In the genomic region with DNA sequence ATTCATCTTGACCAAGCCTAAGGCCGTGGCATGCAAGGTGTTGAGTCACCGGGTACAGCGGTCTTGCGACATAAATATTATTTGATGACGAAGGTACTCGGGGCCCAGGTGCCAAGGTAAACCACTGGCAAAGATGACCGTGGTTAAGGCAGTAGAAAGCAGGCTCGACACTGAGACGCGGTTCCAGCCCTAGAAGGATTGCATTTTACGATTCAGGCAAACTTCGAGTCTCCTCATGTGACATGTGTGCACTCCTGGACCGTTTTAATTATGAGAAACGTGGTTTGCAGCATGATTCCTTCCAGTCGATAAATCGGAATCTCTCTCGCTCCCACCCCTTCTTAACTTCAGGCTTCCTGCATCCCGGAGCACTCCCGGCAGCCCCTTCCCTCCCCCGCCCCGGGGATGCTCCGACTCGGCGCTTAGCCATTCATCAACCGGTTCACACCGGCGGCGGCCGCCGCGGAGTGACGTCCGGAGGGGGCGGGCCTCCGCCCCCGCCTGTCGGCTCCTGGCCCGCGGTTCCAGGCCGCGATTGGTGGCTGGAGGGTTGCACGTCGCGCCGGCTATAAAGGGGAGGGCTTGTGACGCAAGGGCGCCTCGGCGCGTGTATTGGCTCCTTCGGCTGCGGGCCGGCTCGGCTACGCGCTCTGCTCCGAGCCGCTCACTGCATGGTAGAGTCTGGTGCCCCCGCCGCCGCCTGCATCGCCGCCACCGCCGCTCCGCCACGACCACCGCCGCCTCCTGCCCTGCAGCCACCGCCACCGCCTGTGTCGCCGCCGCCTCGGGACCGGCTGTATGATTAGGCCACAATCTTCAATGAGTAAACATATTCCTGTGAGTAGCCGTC, we compare ENCODE assay signal across 8 cellular contexts. TPM values are rescaled to one million over a fixed set of nuclear protein-coding genes. Genes with fewer than 3 reads are reported as not detected.
A peak's percentile ranks its signal among the peaks of the same experiment; 100 is the strongest.
DNase-seq lines count a peak whose midpoint lies in the region; ATAC-seq and TF ChIP-seq lines count a peak whose summit lies in the region.

TSS of gene LOC128125822 (plus strand) at position 598 of the 850 bp plus-strand sequence.
TSS of gene PTP4A1 (plus strand) at position 598 of the 850 bp plus-strand sequence. CDS start 4,401 bp downstream, outside the sequence.

- H3K4me3 ChIP-seq in epithelial cell of proximal tubule (ENCODE audit: low read depth, low read length): peak within 1 kb of the TSS; percentile 85

- H3K27me3 Mint-ChIP-seq in IgD-negative memory B cell: no peaks in the 10 kb centered on the region

- TF ChIP-seq CTCF in epithelial cell of proximal tubule (conservative IDR thresholded peaks at IDR 0.05; ENCODE audit: low read depth, low read length): no peak

- ATAC-seq in GM21529 (IDR thresholded peaks at IDR 0.05; ENCODE audit: unreplicated experiment): peak; percentile 86

- peaks cover 9% of the 10 kb centered on the region for H3K36me3 Mint-ChIP-seq in IgD-negative memory B cell

- no peaks in the 10 kb centered on the region for H3K9me3 Mint-ChIP-seq in IgD-negative memory B cell

- DNase-seq in DMS 273 treated with DMSO at 0.1 percent for 48 hours (lab: John Stamatoyannopoulos, UW) (peak; percentile 89), OCI-M2 (lab: John Stamatoyannopoulos, UW; ENCODE audit: unreplicated experiment) (peak; percentile 80), activated T-cell treated with anti-CD3 and anti-CD28 coated beads for 48 hours (ENCODE audit: low read depth) (peak; percentile 96), epithelial cell of proximal tubule (ENCODE audit: low read depth) (peak; percentile 79), mucosa of gallbladder (ENCODE audit: low spot score) (peak; percentile 98)
- DNase-seq in stimulated activated CD8-positive, alpha-beta memory T cell treated with anti-CD3 and anti-CD28 coated beads, Interleukin-4, amount 100 ng/mL, for 4 hours (ENCODE audit: low read depth in 2 of 2, low spot score in 1 of 2): peak; percentile 89 to 95

- H3K27ac Mint-ChIP-seq in IgD-negative memory B cell: peak within 1 kb of the TSS; percentile 99

- peaks cover 17 to 24% (median 17%) of the 10 kb centered on the region in 3 donors for H3K4me1 Mint-ChIP-seq in IgD-negative memory B cell

- H3K4me3 Mint-ChIP-seq in IgD-negative memory B cell: peak within 1 kb of the TSS; percentile 93 to 96 (median 94)

RNA-seq across cellular contexts. Expression of gene PTP4A1, which starts in this region (rescaled TPM):
- 69.5 TPM for polyA plus RNA-seq in IgD-negative memory B cell
- total RNA-seq in epithelial cell of proximal tubule (10.9 and 17.4 TPM in 2 replicates), mucosa of gallbladder (64.5 TPM)

Comparison
In these comparisons a context has a peak if more than half of its experiments do, and no peak if none do; other contexts are left out.
1. Peak in every context shown above with its lines: DNase-seq, ATAC-seq and H3K4me3 ChIP-seq.